12 cellular contexts compared by ENCODE assay signal in genomic region chr1:1144843-1145546, GRCh38. TPM values are rescaled to one million over a fixed set of nuclear protein-coding genes. Genes with fewer than 3 reads are reported as not detected.
A peak's percentile ranks its signal among the peaks of the same experiment; 100 is the strongest.
DNase-seq lines count a peak whose midpoint lies in the region; ATAC-seq and TF ChIP-seq lines count a peak whose summit lies in the region.
"Had no signal": no experiment of that assay in that cellular context is flagged by ENCODE, and none has a peak within 500 bp of the region (broad histone marks: within the 10 kb centered on the region; RNA-seq: fewer than 3 reads in every experiment).

No MANE protein-coding gene starts in this region.

- H3K27ac Mint-ChIP-seq in H9 = no peak overlapping the region
- peak overlapping the region; percentile 70 for H3K27ac Mint-ChIP-seq in activated T-helper 2 cell treated with anti-CD3 and anti-CD28 coated beads, Interferon-gamma antibody, Interleukin-2, Interleukin-4, amounts not matched to agents 10 μg/mL and 5 μg/mL and 100 μg/mL, durations not matched to agents 14 hours and 24 hours and 36 hours
- H3K27ac Mint-ChIP-seq: dendritic cell treated with granulocyte-macrophage colony-stimulating factor and Interleukin-4, amounts not matched to agents 40 ng/mL and 50 ng/mL, for 4 days had no signal

- H2BK12ac ChIP-seq in H9 (ENCODE audit: insufficient read length, low read depth, low read length) = no peak overlapping the region

- WGBS in H9 (ENCODE audit: extremely low coverage, insufficient read length, low lambda C conversion rate) = no CpG with 5 or more reads among the region's 32 CpGs

- intact Hi-C loops in A673 (cut with micrococcal nuclease; ENCODE audit: unreplicated experiment) = no loop called here
- intact Hi-C loops in activated T-helper 2 cell treated with anti-CD3 and anti-CD28 coated beads, Interferon-gamma antibody, Interleukin-2, Interleukin-4, amounts not matched to agents 10 μg/mL and 5 μg/mL and 100 μg/mL, durations not matched to agents 14 hours and 24 hours and 36 hours (cut with micrococcal nuclease) = loop anchor here (5.0 kb wide), 1 partner anchor 62 kb away; the partner anchor contains the start of gene TNFRSF18

- no peak overlapping the region for H3K9ac ChIP-seq in H9 (ENCODE audit: extremely low read depth, insufficient read length, low read length)
- peak overlapping the region; percentile 52 to 79 for H3K9ac ChIP-seq in mucosa of rectum (ENCODE audit: low read depth in 1 of 2, low read length in 2 of 2)

- no peaks in the 10 kb centered on the region for H3K23me2 ChIP-seq in H9 (ENCODE audit: insufficient read length, low read depth, low read length, poor library complexity, severe bottlenecking)

- no peak overlapping the region for H3K4me3 Mint-ChIP-seq in H9
- no peak overlapping the region for H3K4me3 Mint-ChIP-seq in activated T-helper 2 cell treated with anti-CD3 and anti-CD28 coated beads, Interferon-gamma antibody, Interleukin-2, Interleukin-4, amounts not matched to agents 10 μg/mL and 5 μg/mL and 100 μg/mL, durations not matched to agents 14 hours and 24 hours and 36 hours (ENCODE audit: low read depth)
- H3K4me3 Mint-ChIP-seq: dendritic cell treated with granulocyte-macrophage colony-stimulating factor and Interleukin-4, amounts not matched to agents 40 ng/mL and 50 ng/mL, for 4 days; neural crest cell had no signal

- peaks cover 6 to 19% of the 10 kb centered on the region in 2 experiments for H3K4me1 Mint-ChIP-seq in H9
- H3K4me1 Mint-ChIP-seq in activated T-helper 2 cell treated with anti-CD3 and anti-CD28 coated beads, Interferon-gamma antibody, Interleukin-2, Interleukin-4, amounts not matched to agents 10 μg/mL and 5 μg/mL and 100 μg/mL, durations not matched to agents 14 hours and 24 hours and 36 hours (ENCODE audit: low read depth) = peaks cover 12% of the 10 kb centered on the region
- H3K4me1 Mint-ChIP-seq: neural crest cell had no signal

- no peaks in the 10 kb centered on the region for H3K36me3 Mint-ChIP-seq in H9 (ENCODE audit: insufficient read depth in 1 of 3, low read depth in 3 of 3)
- H3K36me3 Mint-ChIP-seq in activated T-helper 2 cell treated with anti-CD3 and anti-CD28 coated beads, Interferon-gamma antibody, Interleukin-2, Interleukin-4, amounts not matched to agents 10 μg/mL and 5 μg/mL and 100 μg/mL, durations not matched to agents 14 hours and 24 hours and 36 hours (ENCODE audit: low read depth) = no peaks in the 10 kb centered on the region

- no peak overlapping the region for H3K56ac ChIP-seq in H9 (ENCODE audit: insufficient read length, low read depth, low read length)

- H3K79me2 ChIP-seq in H9 (ENCODE audit: insufficient read depth, low read length) = no peaks in the 10 kb centered on the region

- H4K20me1 ChIP-seq in H9 (ENCODE audit: control insufficient read depth, insufficient read depth, insufficient read length) = no peaks in the 10 kb centered on the region

- H3K14ac ChIP-seq in H9 (ENCODE audit: insufficient read depth, low read length) = no peak overlapping the region

- H3K4me2 ChIP-seq in H9 (ENCODE audit: insufficient read depth, insufficient read length, low read length) = no peak overlapping the region

- no peak overlapping the region; the same call in 1 of the 2 replicates for H3K4ac ChIP-seq in H9 (ENCODE audit: low read depth, low read length)

- TF ChIP-seq CTCF in A673 (conservative IDR thresholded peaks at IDR 0.05; ENCODE audit: low read depth, low read length) = no peak
- TF ChIP-seq CTCF in H9 (conservative IDR thresholded peaks at IDR 0.05) = no peak

- no TSS peak for BruUV-seq in A673 (replicated peaks; lab: Mats Ljungman, UMichigan)

- POLR2A ChIA-PET in A673 (lab: Charles Lee; ENCODE audit: low non-redundant PET) = no interaction called here

- H3K9me3 Mint-ChIP-seq in H9 = no peaks in the 10 kb centered on the region; a peak in 1 of 5 replicates
- H3K9me3 Mint-ChIP-seq in activated T-helper 2 cell treated with anti-CD3 and anti-CD28 coated beads, Interferon-gamma antibody, Interleukin-2, Interleukin-4, amounts not matched to agents 10 μg/mL and 5 μg/mL and 100 μg/mL, durations not matched to agents 14 hours and 24 hours and 36 hours = no peaks in the 10 kb centered on the region
- H3K9me3 Mint-ChIP-seq: dendritic cell treated with granulocyte-macrophage colony-stimulating factor and Interleukin-4, amounts not matched to agents 40 ng/mL and 50 ng/mL, for 4 days; neural crest cell had no signal

- H3K79me1 ChIP-seq in H9 (ENCODE audit: insufficient read depth, low read depth, low read length, poor library complexity, severe bottlenecking) = no peaks in the 10 kb centered on the region

- no peak overlapping the region for H2AK5ac ChIP-seq in H9 (ENCODE audit: insufficient read length, low read length)

- H2BK15ac ChIP-seq in H9 (ENCODE audit: low read depth, low read length) = no peak overlapping the region

- H2BK5ac ChIP-seq in H9 (ENCODE audit: insufficient read length, low read length) = no peak overlapping the region

- no peak overlapping the region for H2BK20ac ChIP-seq in H9 (ENCODE audit: low read depth, low read length, poor library complexity, severe bottlenecking)

- H3K18ac ChIP-seq in H9 (ENCODE audit: insufficient read length, low read depth, low read length) = peak overlapping the region; percentile 2

- H3K9me3 ChIP-seq in A673 (ENCODE audit: low read depth, low read length, poor library complexity, severe bottlenecking) (no peaks in the 10 kb centered on the region), H9 (ENCODE audit: control insufficient read depth, low read depth, low read length) (no peaks in the 10 kb centered on the region), mucosa of rectum (ENCODE audit: control insufficient read depth in 2 of 2, low read length in 2 of 2) (no peaks in the 10 kb centered on the region)
- H3K9me3 ChIP-seq: adrenal gland had no signal

- H3K23ac ChIP-seq in H9 (ENCODE audit: insufficient read length, low read depth, low read length) = no peak overlapping the region

- no peaks in the 10 kb centered on the region for H3K36me3 ChIP-seq in A673 (ENCODE audit: insufficient read depth, low read length, poor library complexity, severe bottlenecking)
- no peaks in the 10 kb centered on the region for H3K36me3 ChIP-seq in mucosa of rectum (ENCODE audit: control insufficient read depth in 2 of 2, insufficient read depth in 2 of 2, low read length in 2 of 2)
- H3K36me3 ChIP-seq: adrenal gland had no signal

- no peak overlapping the region for H2AFZ ChIP-seq in H9 (ENCODE audit: low read length)

- H3K4me1 ChIP-seq in A673 (ENCODE audit: insufficient read depth, low read length, poor library complexity, severe bottlenecking) (no peaks in the 10 kb centered on the region), H9 (ENCODE audit: insufficient read depth, low read length) (no peaks in the 10 kb centered on the region), mucosa of rectum (ENCODE audit: control insufficient read depth in 2 of 2, insufficient read depth in 2 of 2, low read length in 2 of 2) (peaks cover 34 to 46% of the 10 kb centered on the region in 2 donors)
- H3K4me1 ChIP-seq: adrenal gland had no signal

- no peak overlapping the region for H2BK120ac ChIP-seq in H9 (ENCODE audit: low read depth, low read length, poor library complexity, severe bottlenecking)

- H3K4me3 ChIP-seq in A673 (ENCODE audit: low read depth, low read length, poor library complexity, severe bottlenecking) (no peak overlapping the region), mucosa of rectum (ENCODE audit: low read length in 2 of 2) (peak overlapping the region; percentile 31 to 58)
- H3K4me3 ChIP-seq: adrenal gland had no signal

- DNase-seq in A673 (ENCODE audit: low spot score) = no peak
- DNase-seq in H9 = no peak
- DNase-seq in activated T-helper 2 cell treated with anti-CD3 and anti-CD28 coated beads, Interferon-gamma antibody, Interleukin-2, Interleukin-4, amounts not matched to agents 10 μg/mL and 5 μg/mL and 100 μg/mL, durations not matched to agents 14 hours and 24 hours and 36 hours (ENCODE audit: low spot score) = no peak
- DNase-seq in SIG-M5 (lab: John Stamatoyannopoulos, UW) = no peak
- DNase-seq in stimulated activated CD4-positive, alpha-beta T cell treated with anti-CD3 and anti-CD28 coated beads, Interleukin-4, amount 100 ng/mL, for 1 hour = no peak
- DNase-seq: adrenal gland, foreskin melanocyte had no signal

- H3T11ph ChIP-seq in H9 (ENCODE audit: low read length) = no peak overlapping the region

- H4K91ac ChIP-seq in H9 (ENCODE audit: insufficient read length, low read depth, low read length) = peak overlapping the region; percentile 6

- ATAC-seq in HG03025 (IDR thresholded peaks at IDR 0.05; ENCODE audit: low FRiP score, unreplicated experiment) = no peak
- ATAC-seq in HG03432 (IDR thresholded peaks at IDR 0.05; ENCODE audit: unreplicated experiment) = no peak

- no peak overlapping the region for H4K8ac ChIP-seq in H9 (replicated peaks; ENCODE audit: insufficient read length, low read depth, low read length)

- H3K27me3 ChIP-seq in A673 (replicated peaks; ENCODE audit: insufficient read depth, low read depth, low read length, poor library complexity) (no peaks in the 10 kb centered on the region), H9 (ENCODE audit: insufficient read depth, low read length) (no peaks in the 10 kb centered on the region), mucosa of rectum (ENCODE audit: control insufficient read depth in 2 of 2, insufficient read depth in 2 of 2, low read length in 2 of 2) (no peaks in the 10 kb centered on the region)
- H3K27me3 ChIP-seq: adrenal gland had no signal

- CTCF ChIA-PET in A673 (lab: Charles Lee) = no interaction called here

- H3K27me3 Mint-ChIP-seq in H9 (ENCODE audit: low read depth) = peaks cover 7% of the 10 kb centered on the region
- H3K27me3 Mint-ChIP-seq in activated T-helper 2 cell treated with anti-CD3 and anti-CD28 coated beads, Interferon-gamma antibody, Interleukin-2, Interleukin-4, amounts not matched to agents 10 μg/mL and 5 μg/mL and 100 μg/mL, durations not matched to agents 14 hours and 24 hours and 36 hours (ENCODE audit: low read depth) = no peaks in the 10 kb centered on the region

- H3K27ac ChIP-seq in A673 (ENCODE audit: low read depth, low read length, poor library complexity, severe bottlenecking) (peak overlapping the region; percentile 42), H9 (ENCODE audit: insufficient read length, low read depth, low read length) (no peak overlapping the region), mucosa of rectum (ENCODE audit: low read depth in 2 of 2, low read length in 2 of 2) (peak overlapping the region; percentile 95 to 98)
- H3K27ac ChIP-seq: adrenal gland had no signal

- H4K5ac ChIP-seq in H9 (ENCODE audit: insufficient read length, low read depth, low read length) = no peak overlapping the region

RNA-seq across cellular contexts. Expression of gene TTLL10, which starts 28.7 kb away (rescaled TPM):
- total RNA-seq in A673 (2021) (not detected in 2 replicates), H9 (2021) (0.68 and 0.79 TPM in 2 replicates)
- total RNA-seq in activated T-helper 2 cell treated with anti-CD3 and anti-CD28 coated beads, Interferon-gamma antibody, Interleukin-2, Interleukin-4, amounts not matched to agents 10 μg/mL and 5 μg/mL and 100 μg/mL, durations not matched to agents 14 hours and 24 hours and 36 hours = not detected in 2 replicates
- total RNA-seq: adrenal gland, neural crest cell had no signal

RNA-seq across cellular contexts. Expression of gene C1orf159, which starts 29.1 kb away (rescaled TPM):
- total RNA-seq in A673 (2021) (26.8 and 28.4 TPM in 2 replicates), H9 (2021) (10.1 and 12.3 TPM in 2 replicates)
- total RNA-seq in activated T-helper 2 cell treated with anti-CD3 and anti-CD28 coated beads, Interferon-gamma antibody, Interleukin-2, Interleukin-4, amounts not matched to agents 10 μg/mL and 5 μg/mL and 100 μg/mL, durations not matched to agents 14 hours and 24 hours and 36 hours = 20.5 and 22.1 TPM in 2 replicates
